In genomic region chr2:36801088-36801487, GRCh38 we compare ENCODE assay signal across 19 cellular contexts.
DNase-seq lines count a peak whose midpoint lies in the region; ATAC-seq and TF ChIP-seq lines count a peak whose summit lies in the region.
"Had no signal": no experiment of that assay in that cellular context is flagged by ENCODE, and none has a peak within 500 bp of the region (broad histone marks: within the 10 kb centered on the region; RNA-seq: fewer than 3 reads in every experiment).

No MANE protein-coding gene starts in this region.

- H3K36me3 Mint-ChIP-seq in activated CD8-positive, alpha-beta T cell treated with anti-CD3 and anti-CD28 coated beads for 36 hours (ENCODE audit: low read depth), result no peaks in the 10 kb centered on the region
- H3K36me3 Mint-ChIP-seq in activated CD8-positive, alpha-beta T cell treated with anti-CD3 and anti-CD28 coated beads, Interleukin-2, amount 10 ng/mL, durations not matched to agents 7 days and 5 days (ENCODE audit: low read depth), result no peaks in the 10 kb centered on the region
- no peaks in the 10 kb centered on the region for H3K36me3 Mint-ChIP-seq in CD8-positive, alpha-beta memory T cell
- H3K36me3 Mint-ChIP-seq in immature natural killer cell, result peaks cover 0 to 6% (median 0%) of the 10 kb centered on the region in 3 donors
- H3K36me3 Mint-ChIP-seq: CD4-positive, CD25-positive, alpha-beta regulatory T cell; IgD-negative memory B cell had no signal

- H3K4me1 ChIP-seq in CD8-positive, alpha-beta memory T cell (ENCODE audit: insufficient read depth, low read length), result peaks cover 4% of the 10 kb centered on the region
- H3K4me1 ChIP-seq in OCI-LY3 (ENCODE audit: low read length), result peaks cover 19% of the 10 kb centered on the region
- H3K4me1 ChIP-seq: BE2C, SJCRH30 had no signal

- H2AFZ ChIP-seq in OCI-LY3 (ENCODE audit: low read depth, low read length), result no peak overlapping the region

- CTCF ChIA-PET in activated CD8-positive, alpha-beta T cell treated with anti-CD3 and anti-CD28 coated beads for 36 hours (lab: Charles Lee), result interaction anchor here (0.9 to 1.9 kb wide), 2 partner anchors 9 to 15 kb away, joined by 3 to 5 read pairs; no protein-coding TSS in a partner anchor
- CTCF ChIA-PET in activated CD8-positive, alpha-beta T cell treated with anti-CD3 and anti-CD28 coated beads, Interleukin-2, amount 10 ng/mL, durations not matched to agents 7 days and 5 days (lab: Charles Lee), result no interaction called here
- CTCF ChIA-PET in CD8-positive, alpha-beta memory T cell (lab: Charles Lee), result no interaction called here

- H3K4me1 Mint-ChIP-seq in activated CD8-positive, alpha-beta T cell treated with anti-CD3 and anti-CD28 coated beads for 36 hours (ENCODE audit: low read depth), result peaks cover 3% of the 10 kb centered on the region
- H3K4me1 Mint-ChIP-seq in activated CD8-positive, alpha-beta T cell treated with anti-CD3 and anti-CD28 coated beads, Interleukin-2, amount 10 ng/mL, durations not matched to agents 7 days and 5 days (ENCODE audit: low read depth), result peaks cover 2% of the 10 kb centered on the region
- H3K4me1 Mint-ChIP-seq in CD8-positive, alpha-beta memory T cell, result peaks cover 37 to 45% (median 40%) of the 10 kb centered on the region in 3 donors
- peaks cover 97% of the 10 kb centered on the region in 2 donors for H3K4me1 Mint-ChIP-seq in immature natural killer cell

- H3K4me3 ChIP-seq in CD8-positive, alpha-beta memory T cell (ENCODE audit: low read length), result no peak overlapping the region
- H3K4me3 ChIP-seq in OCI-LY3 (ENCODE audit: low read length), result no peak overlapping the region
- H3K4me3 ChIP-seq: SJCRH30 had no signal

- 0 out of 2 replicates have a peak overlapping the region, but pooled peaks have one; percentile 7 for H3K4me2 ChIP-seq in OCI-LY3 (ENCODE audit: low read length)

- no peak overlapping the region for H3K27ac ChIP-seq in CD8-positive, alpha-beta memory T cell (ENCODE audit: low read depth, low read length)
- no peak overlapping the region for H3K27ac ChIP-seq in OCI-LY3 (ENCODE audit: low read length)
- H3K27ac ChIP-seq: SJCRH30 had no signal

- no peaks in the 10 kb centered on the region for H3K27me3 ChIP-seq in CD8-positive, alpha-beta memory T cell (ENCODE audit: insufficient read depth, low read length, poor library complexity, severe bottlenecking)
- no peaks in the 10 kb centered on the region for H3K27me3 ChIP-seq in OCI-LY3 (ENCODE audit: low read depth, low read length)
- H3K27me3 ChIP-seq: SJCRH30 had no signal

- no peaks in the 10 kb centered on the region for H3K9me3 ChIP-seq in CD8-positive, alpha-beta memory T cell (ENCODE audit: low read length)
- no peaks in the 10 kb centered on the region for H3K9me3 ChIP-seq in OCI-LY3 (ENCODE audit: insufficient read depth, low read length)
- H3K9me3 ChIP-seq: BE2C, SJCRH30 had no signal

- peaks cover 17% of the 10 kb centered on the region for H3K27me3 Mint-ChIP-seq in activated CD8-positive, alpha-beta T cell treated with anti-CD3 and anti-CD28 coated beads for 36 hours
- H3K27me3 Mint-ChIP-seq in activated CD8-positive, alpha-beta T cell treated with anti-CD3 and anti-CD28 coated beads, Interleukin-2, amount 10 ng/mL, durations not matched to agents 7 days and 5 days (ENCODE audit: low read depth), result peaks cover 14% of the 10 kb centered on the region
- peaks cover 3 to 29% of the 10 kb centered on the region in 2 donors for H3K27me3 Mint-ChIP-seq in CD8-positive, alpha-beta memory T cell
- H3K27me3 Mint-ChIP-seq in immature natural killer cell (ENCODE audit: low read depth in 3 of 3), result peaks cover 0 to 24% (median 14%) of the 10 kb centered on the region in 3 donors

- no peaks in the 10 kb centered on the region for H4K20me1 ChIP-seq in OCI-LY3 (ENCODE audit: insufficient read depth, low read length)

- H3K9me3 Mint-ChIP-seq in activated CD8-positive, alpha-beta T cell treated with anti-CD3 and anti-CD28 coated beads for 36 hours, result no peaks in the 10 kb centered on the region
- no peaks in the 10 kb centered on the region for H3K9me3 Mint-ChIP-seq in activated CD8-positive, alpha-beta T cell treated with anti-CD3 and anti-CD28 coated beads, Interleukin-2, amount 10 ng/mL, durations not matched to agents 7 days and 5 days (ENCODE audit: insufficient read depth)
- no peaks in the 10 kb centered on the region for H3K9me3 Mint-ChIP-seq in CD8-positive, alpha-beta memory T cell
- H3K9me3 Mint-ChIP-seq in immature natural killer cell, result no peaks in the 10 kb centered on the region
- H3K9me3 Mint-ChIP-seq: CD4-positive, CD25-positive, alpha-beta regulatory T cell had no signal

- TF ChIP-seq CTCF in activated CD8-positive, alpha-beta T cell treated with anti-CD3 and anti-CD28 coated beads for 36 hours (IDR thresholded peaks at IDR 0.05), result no peak
- TF ChIP-seq CTCF in OCI-LY3 (IDR thresholded peaks at IDR 0.05; ENCODE audit: low read depth, low read length), result no peak

- no peak overlapping the region for H3K9ac ChIP-seq in OCI-LY3 (ENCODE audit: low read length)

- intact Hi-C loops in activated CD8-positive, alpha-beta T cell treated with anti-CD3 and anti-CD28 coated beads for 36 hours (cut with micrococcal nuclease), result no loop called here

- DNase-seq in activated CD8-positive, alpha-beta T cell treated with anti-CD3 and anti-CD28 coated beads for 36 hours, result no peak
- DNase-seq in activated CD8-positive, alpha-beta T cell treated with anti-CD3 and anti-CD28 coated beads, Interleukin-2, amount 10 ng/mL, durations not matched to agents 7 days and 5 days, result no peak
- no peak for DNase-seq in CD8-positive, alpha-beta memory T cell
- DNase-seq in immature natural killer cell (peak in 2 of 3 donors; percentile 31 to 34), GDM1 (lab: John Stamatoyannopoulos, UW) (no peak)
- DNase-seq: BE2C; CD4-positive, CD25-positive, alpha-beta regulatory T cell; H7; Karpas-422; NCI-H1417 treated with DMSO at 0.1 percent for 48 hours; NCI-H1930; NCI-H226; NCI-H526; SJCRH30 had no signal

- ATAC-seq in activated CD8-positive, alpha-beta T cell treated with anti-CD3 and anti-CD28 coated beads for 36 hours, result peak; percentile 17
- ATAC-seq in activated CD8-positive, alpha-beta T cell treated with anti-CD3 and anti-CD28 coated beads, Interleukin-2, amount 10 ng/mL, durations not matched to agents 7 days and 5 days, result no peak
- ATAC-seq in GM21619 (IDR thresholded peaks at IDR 0.05; ENCODE audit: unreplicated experiment) (no peak), GM19467 (IDR thresholded peaks at IDR 0.05; ENCODE audit: unreplicated experiment) (no peak)
- ATAC-seq: Panc1 had no signal

- H3K79me2 ChIP-seq in OCI-LY3 (ENCODE audit: low read length), result no peaks in the 10 kb centered on the region

- POLR2A ChIA-PET in activated CD8-positive, alpha-beta T cell treated with anti-CD3 and anti-CD28 coated beads for 36 hours (lab: Charles Lee), result no interaction called here
- POLR2A ChIA-PET in activated CD8-positive, alpha-beta T cell treated with anti-CD3 and anti-CD28 coated beads, Interleukin-2, amount 10 ng/mL, durations not matched to agents 7 days and 5 days (lab: Charles Lee), result no interaction called here
- POLR2A ChIA-PET in CD8-positive, alpha-beta memory T cell (lab: Charles Lee), result no interaction called here

- H3K36me3 ChIP-seq in CD8-positive, alpha-beta memory T cell (ENCODE audit: insufficient read depth, low read length), result no peaks in the 10 kb centered on the region
- H3K36me3 ChIP-seq in OCI-LY3 (replicated peaks; ENCODE audit: low read depth, low read length), result no peaks in the 10 kb centered on the region
- H3K36me3 ChIP-seq: BE2C, SJCRH30 had no signal

- H3K27ac Mint-ChIP-seq in activated CD8-positive, alpha-beta T cell treated with anti-CD3 and anti-CD28 coated beads for 36 hours, result no peak overlapping the region
- no peak overlapping the region for H3K27ac Mint-ChIP-seq in activated CD8-positive, alpha-beta T cell treated with anti-CD3 and anti-CD28 coated beads, Interleukin-2, amount 10 ng/mL, durations not matched to agents 7 days and 5 days
- H3K27ac Mint-ChIP-seq in CD8-positive, alpha-beta memory T cell, result peak overlapping the region; percentile 38 to 93 (median 67)
- H3K27ac Mint-ChIP-seq in immature natural killer cell, result peak overlapping the region; percentile 92 to 97 (median 96)
- H3K27ac Mint-ChIP-seq: CD4-positive, CD25-positive, alpha-beta regulatory T cell had no signal

- H3K4me3 Mint-ChIP-seq in activated CD8-positive, alpha-beta T cell treated with anti-CD3 and anti-CD28 coated beads for 36 hours, result no peak overlapping the region
- no peak overlapping the region for H3K4me3 Mint-ChIP-seq in activated CD8-positive, alpha-beta T cell treated with anti-CD3 and anti-CD28 coated beads, Interleukin-2, amount 10 ng/mL, durations not matched to agents 7 days and 5 days
- H3K4me3 Mint-ChIP-seq in CD8-positive, alpha-beta memory T cell, result peak overlapping the region in 5 of 7 donors; percentile 41 to 81 (median 59)
- H3K4me3 Mint-ChIP-seq in immature natural killer cell, result peak overlapping the region; percentile 72 to 88 (median 77)

Comparison
In these comparisons a context has a peak if more than half of its experiments do, and no peak if none do; other contexts are left out.
1. DNase-seq: peak in immature natural killer cell (2 of 3); none in activated CD8-positive, alpha-beta T cell treated with anti-CD3 and anti-CD28 coated beads for 36 hours (single experiment), activated CD8-positive, alpha-beta T cell treated with anti-CD3 and anti-CD28 coated beads, Interleukin-2, amount 10 ng/mL, durations not matched to agents 7 days and 5 days (single experiment), CD8-positive, alpha-beta memory T cell (0 of 5) and GDM1 (single experiment).
2. H3K27ac Mint-ChIP-seq: peak in CD8-positive, alpha-beta memory T cell (8 of 8) and immature natural killer cell (6 of 6); none in activated CD8-positive, alpha-beta T cell treated with anti-CD3 and anti-CD28 coated beads for 36 hours (single experiment) and activated CD8-positive, alpha-beta T cell treated with anti-CD3 and anti-CD28 coated beads, Interleukin-2, amount 10 ng/mL, durations not matched to agents 7 days and 5 days (single experiment).
3. H3K4me3 Mint-ChIP-seq: peak in CD8-positive, alpha-beta memory T cell (5 of 7) and immature natural killer cell (5 of 5); none in activated CD8-positive, alpha-beta T cell treated with anti-CD3 and anti-CD28 coated beads for 36 hours (single experiment) and activated CD8-positive, alpha-beta T cell treated with anti-CD3 and anti-CD28 coated beads, Interleukin-2, amount 10 ng/mL, durations not matched to agents 7 days and 5 days (single experiment).